In the genomic region with DNA sequence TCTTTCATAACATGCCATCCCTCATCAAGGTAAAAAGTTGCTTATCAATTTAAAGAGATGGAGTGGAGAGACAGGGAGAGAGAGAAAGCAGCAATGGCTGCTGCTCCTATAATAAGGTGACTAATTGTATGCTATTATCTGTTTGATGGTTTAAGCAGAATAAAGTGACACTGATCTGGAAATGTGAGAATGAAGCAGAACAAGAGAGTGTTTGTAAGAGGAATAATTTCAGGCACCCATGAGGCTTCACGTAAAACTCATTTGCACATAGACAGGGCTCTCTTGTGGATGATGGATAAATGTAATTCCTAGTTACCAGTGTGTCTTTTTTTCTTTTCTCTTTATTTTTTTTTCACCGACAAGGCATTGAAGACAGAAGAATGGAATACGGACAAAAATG, we compare ENCODE assay signal across 26 cellular contexts.
"Had no signal": no experiment of that assay in that cellular context is flagged by ENCODE, and none has a peak within 500 bp of the region (broad histone marks: within the 10 kb centered on the region; RNA-seq: fewer than 3 reads in every experiment).

No MANE protein-coding gene starts in this region.

- H3K9me3 ChIP-seq: adrenal gland, ascending aorta, esophagus muscularis mucosa, neutrophil, ovary, prostate gland, right atrium auricular region, spleen, thoracic aorta, upper lobe of left lung had no signal

- H3K4me3 ChIP-seq: adrenal gland, ascending aorta, esophagus muscularis mucosa, ovary, prostate gland, right atrium auricular region, spleen, thoracic aorta, upper lobe of left lung had no signal

- H3K4me3 Mint-ChIP-seq: activated B cell treated with CpG ODN at 0.5 μM for 24 hours; activated CD4-positive, alpha-beta T cell treated with anti-CD3 and anti-CD28 coated beads for 36 hours; activated naive CD8-positive, alpha-beta T cell; activated T-cell treated with anti-CD3 and anti-CD28 coated beads, Interleukin-2, amount 50 U/mL, for 24 hours; natural killer cell had no signal

- H3K36me3 Mint-ChIP-seq: activated naive CD8-positive, alpha-beta T cell; natural killer cell had no signal

- H3K27me3 ChIP-seq: adrenal gland, ascending aorta, esophagus muscularis mucosa, neutrophil, ovary, right atrium auricular region, spleen, upper lobe of left lung had no signal

- H3K27me3 Mint-ChIP-seq: activated B cell treated with CpG ODN at 0.5 μM for 24 hours; activated CD4-positive, alpha-beta T cell treated with anti-CD3 and anti-CD28 coated beads for 36 hours; activated naive CD8-positive, alpha-beta T cell; activated T-cell treated with anti-CD3 and anti-CD28 coated beads, Interleukin-2, amount 50 U/mL, for 24 hours had no signal

- H3K27ac Mint-ChIP-seq: activated B cell treated with CpG ODN at 0.5 μM for 24 hours; activated CD4-positive, alpha-beta T cell treated with anti-CD3 and anti-CD28 coated beads for 36 hours; activated naive CD8-positive, alpha-beta T cell; activated T-cell treated with anti-CD3 and anti-CD28 coated beads, Interleukin-2, amount 50 U/mL, for 24 hours; activated T-helper 2 cell treated with anti-CD3 and anti-CD28 coated beads, Interferon-gamma antibody, Interleukin-2, Interleukin-4, amounts not matched to agents 10 μg/mL and 5 μg/mL and 100 μg/mL, durations not matched to agents 14 hours and 24 hours and 36 hours; natural killer cell had no signal

- H3K9me3 Mint-ChIP-seq: activated B cell treated with CpG ODN at 0.5 μM for 24 hours had no signal

- ATAC-seq: activated CD4-positive, alpha-beta T cell treated with anti-CD3 and anti-CD28 coated beads for 36 hours; left ventricle myocardium superior; natural killer cell had no signal

- H3K36me3 ChIP-seq: adrenal gland, ascending aorta, esophagus muscularis mucosa, neutrophil, ovary, prostate gland, right atrium auricular region, spleen, thoracic aorta, upper lobe of left lung had no signal

- H3K4me1 Mint-ChIP-seq: activated B cell treated with CpG ODN at 0.5 μM for 24 hours; activated CD4-positive, alpha-beta T cell treated with anti-CD3 and anti-CD28 coated beads for 36 hours; natural killer cell had no signal

- H3K4me1 ChIP-seq: adrenal gland, ascending aorta, esophagus muscularis mucosa, prostate gland, right atrium auricular region, spleen had no signal

- DNase-seq: activated B cell treated with CpG ODN at 0.5 μM for 24 hours; activated CD4-positive, alpha-beta T cell treated with anti-CD3 and anti-CD28 coated beads for 36 hours; activated CD4-positive, alpha-beta T cell treated with anti-CD3 and anti-CD28 coated beads, Interleukin-2, amount 50 U/mL, for 4 hours; activated CD8-positive, alpha-beta memory T cell treated with anti-CD3 and anti-CD28 coated beads for 24 hours; activated CD8-positive, alpha-beta memory T cell treated with anti-CD3 and anti-CD28 coated beads, Interleukin-2, amount 50 U/mL, for 4 hours; activated naive CD4-positive, alpha-beta T cell; activated T-cell treated with anti-CD3 and anti-CD28 coated beads, Interleukin-2, amount 50 U/mL, for 24 hours; central memory CD4-positive, alpha-beta T cell; effector CD8-positive, alpha-beta T cell; left ventricle myocardium superior; mammary epithelial cell; natural killer cell; ovary; spleen; stimulated activated CD4-positive, alpha-beta T cell treated with anti-CD3 and anti-CD28 coated beads, Interleukin-4, amount 100 ng/mL, for 1 hour; stimulated activated naive CD4-positive, alpha-beta T cell treated with Interleukin-2 at 50 U/mL for 16 hours; upper lobe of left lung had no signal

- H3K27ac ChIP-seq: adrenal gland, ascending aorta, esophagus muscularis mucosa, neutrophil, ovary, prostate gland, right atrium auricular region, spleen, thoracic aorta, upper lobe of left lung had no signal
